ENCODE assay signal across 8 cellular contexts in the genomic region with DNA sequence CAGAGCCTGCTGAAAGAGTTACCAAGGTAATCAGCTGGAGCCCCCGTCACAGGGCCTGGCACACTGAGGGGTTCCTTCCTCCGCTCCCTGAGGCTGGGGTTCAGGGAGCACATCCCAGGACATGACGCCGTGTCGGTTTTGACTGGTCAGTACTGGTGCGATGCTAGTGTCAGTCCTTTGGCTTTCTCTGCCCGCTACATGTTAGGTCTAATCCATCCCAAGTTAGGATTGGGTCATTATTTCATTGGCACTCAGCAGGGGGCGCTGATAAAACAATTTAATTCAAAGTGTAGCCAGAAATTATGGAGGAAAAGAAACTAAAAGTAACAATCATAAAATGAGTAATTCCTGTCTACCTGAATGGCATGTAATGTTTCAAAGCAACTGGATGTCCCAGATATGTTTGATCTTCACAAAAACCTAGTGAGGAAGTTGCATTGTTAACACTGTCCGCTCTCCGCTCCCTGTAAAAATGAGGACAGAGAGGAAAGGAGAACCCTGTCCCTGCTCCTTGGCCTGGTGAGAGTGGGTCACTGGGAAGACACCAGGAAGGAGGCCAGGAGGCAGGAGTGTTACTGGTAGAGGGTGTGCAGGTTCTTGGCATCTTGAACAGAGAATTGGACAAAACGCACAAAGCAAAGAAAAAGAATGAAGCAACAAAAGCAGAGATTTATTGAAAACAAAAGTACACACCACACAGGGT. TPM values are rescaled to one million over a fixed set of nuclear protein-coding genes. Genes with fewer than 3 reads are reported as not detected.
A peak's percentile ranks its signal among the peaks of the same experiment; 100 is the strongest.
DNase-seq lines count a peak whose midpoint lies in the region; ATAC-seq and TF ChIP-seq lines count a peak whose summit lies in the region.

No MANE protein-coding gene starts in this region.

- DNase-seq in activated CD4-positive, alpha-beta T cell treated with anti-CD3 and anti-CD28 coated beads for 48 hours = peak; percentile 73
- DNase-seq in activated CD4-positive, alpha-beta T cell treated with anti-CD3 and anti-CD28 coated beads, Interleukin-2, amount 50 U/mL, for 1 hour = no peak
- peak; percentile 17 to 32 for DNase-seq in SHP77 (lab: John Stamatoyannopoulos, UW)
- DNase-seq in coronary artery (ENCODE audit: low spot score) = peak; percentile 64
- peak; percentile 53 for DNase-seq in myocyte (ENCODE audit: low read depth)
- no peak for DNase-seq in NCI-H2227 (lab: John Stamatoyannopoulos, UW; ENCODE audit: unreplicated experiment)
- DNase-seq in NK-92 treated with Interleukin-12 subunit alpha and Interleukin-12 subunit beta, amount 100 ng/mL, for 24 hours (lab: John Stamatoyannopoulos, UW) = no peak

- peak; percentile 48 for TF ChIP-seq CTCF in coronary artery (IDR thresholded peaks at IDR 0.05)

- no peak overlapping the region for H3K4me3 ChIP-seq in coronary artery

- H3K27ac ChIP-seq in coronary artery = no peak overlapping the region

- ATAC-seq in GM19452 (IDR thresholded peaks at IDR 0.05; ENCODE audit: unreplicated experiment) = no peak

RNA-seq across cellular contexts. Expression of a gene that starts 27.1 kb away (rescaled TPM):
- 14.8 and 15.5 TPM in 2 replicates for total RNA-seq in myocyte
- polyA plus RNA-seq in myocyte (2012) = 38.9 TPM

RNA-seq across cellular contexts. Expression of a gene that starts 50.4 kb away (rescaled TPM):
- 4.4 and 7.0 TPM in 2 replicates for total RNA-seq in myocyte
- 3.2 TPM for polyA plus RNA-seq in myocyte (2012)

Comparison
In these comparisons a context has a peak if more than half of its experiments do, and no peak if none do; other contexts are left out.
1. DNase-seq: peak in activated CD4-positive, alpha-beta T cell treated with anti-CD3 and anti-CD28 coated beads for 48 hours (single experiment), SHP77 (2 of 2), coronary artery (single experiment) and myocyte (single experiment); none in activated CD4-positive, alpha-beta T cell treated with anti-CD3 and anti-CD28 coated beads, Interleukin-2, amount 50 U/mL, for 1 hour (single experiment), NCI-H2227 (single experiment) and NK-92 treated with Interleukin-12 subunit alpha and Interleukin-12 subunit beta, amount 100 ng/mL, for 24 hours (single experiment).